In the genomic region with DNA sequence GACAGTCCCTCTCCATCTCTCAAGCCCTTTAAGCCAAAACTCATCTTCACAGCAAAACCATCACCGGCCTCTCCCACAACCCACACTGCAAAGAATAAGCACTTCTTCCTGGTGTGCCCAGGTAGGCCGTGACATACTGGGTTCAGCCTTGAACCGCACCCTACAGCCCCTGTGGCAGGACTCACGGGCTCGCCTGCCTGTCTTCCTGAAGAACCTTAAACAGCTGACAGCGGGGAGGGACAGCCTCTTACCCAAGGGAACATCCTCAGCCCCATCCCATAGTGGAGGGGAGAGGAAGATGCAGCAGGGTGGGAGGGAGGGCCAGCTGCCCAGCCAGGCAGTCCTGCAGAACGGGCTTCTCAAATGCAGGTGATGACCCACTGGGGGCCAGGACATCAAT, we compare ENCODE assay signal across 17 cellular contexts. TPM values are rescaled to one million over a fixed set of nuclear protein-coding genes. Genes with fewer than 3 reads are reported as not detected.
DNase-seq lines count a peak whose midpoint lies in the region; ATAC-seq and TF ChIP-seq lines count a peak whose summit lies in the region.
"Had no signal": no experiment of that assay in that cellular context is flagged by ENCODE, and none has a peak within 500 bp of the region (broad histone marks: within the 10 kb centered on the region; RNA-seq: fewer than 3 reads in every experiment).

No MANE protein-coding gene starts in this region.

- no peaks in the 10 kb centered on the region for H4K20me1 ChIP-seq in PC-3 (ENCODE audit: low read length)

- intact Hi-C loops in PC-3 (cut with micrococcal nuclease) (no loop called here), head of caudate nucleus (cut with DNase I) (no loop called here)

- no peak for ATAC-seq in activated naive CD4-positive, alpha-beta T cell treated with anti-CD3 and anti-CD28 coated beads, Interleukin-2, amount 50 U/mL, for 72 hours
- ATAC-seq in T-cell (replicated peaks in 1 of 4) (no peak), PC-3 (no peak)
- ATAC-seq: left cardiac atrium had no signal

- no peaks in the 10 kb centered on the region for H3K36me3 ChIP-seq in PC-3 (ENCODE audit: low read depth, low read length)
- H3K36me3 ChIP-seq: prostate gland, WERI-Rb-1 had no signal

- H3K36me3 Mint-ChIP-seq in activated naive CD4-positive, alpha-beta T cell treated with anti-CD3 and anti-CD28 coated beads, Interleukin-2, amount 50 U/mL, for 72 hours = peaks cover 6 to 20% of the 10 kb centered on the region in 2 donors
- peaks cover 25% of the 10 kb centered on the region for H3K36me3 Mint-ChIP-seq in T-cell
- H3K36me3 Mint-ChIP-seq in type B pancreatic cell = peaks cover 9% of the 10 kb centered on the region

- H3K27me3 ChIP-seq in PC-3 (ENCODE audit: low read length) = no peaks in the 10 kb centered on the region

- DNase-seq in activated naive CD4-positive, alpha-beta T cell treated with anti-CD3 and anti-CD28 coated beads, Interleukin-2, amount 50 U/mL, for 72 hours (ENCODE audit: low spot score in 2 of 2) = no peak
- no peak for DNase-seq in activated naive CD4-positive, alpha-beta T cell treated with Interleukin-2 at 50 U/mL for 16 hours
- DNase-seq in T-cell (no peak), left kidney (ENCODE audit: low read depth, low spot score) (peak; percentile 26), type B pancreatic cell (ENCODE audit: extremely low spot score, unreplicated experiment) (no peak), NCI-H2227 treated with DMSO at 0.1 percent for 48 hours (lab: John Stamatoyannopoulos, UW) (no peak), PC-3 (no peak), head of caudate nucleus (no peak)
- DNase-seq: amygdala; GM23248; left cardiac atrium; NCI-H82; RPMI8226; stimulated activated CD4-positive, alpha-beta T cell treated with anti-CD3 and anti-CD28 coated beads, Interleukin-12 subunit alpha, Interleukin-12 subunit beta, amount 100 ng/mL, for 4 hours; WERI-Rb-1 had no signal

- no peak overlapping the region for H3K9ac ChIP-seq in PC-3 (ENCODE audit: low read length)
- H3K9ac ChIP-seq: GM23248 had no signal

- no peaks in the 10 kb centered on the region for H3F3A ChIP-seq in PC-3 (ENCODE audit: low read length, unreplicated experiment)

- H2AFZ ChIP-seq in PC-3 (ENCODE audit: low read length) = no peak overlapping the region
- H2AFZ ChIP-seq: GM23248 had no signal

- TF ChIP-seq CTCF in type B pancreatic cell (conservative IDR thresholded peaks at IDR 0.05) (no peak), PC-3 (conservative IDR thresholded peaks at IDR 0.05; ENCODE audit: low read depth, low read length) (no peak)

- H3K79me2 ChIP-seq in PC-3 (ENCODE audit: low read length) = no peaks in the 10 kb centered on the region

- H3K4me1 ChIP-seq in PC-3 (ENCODE audit: insufficient read depth, low read length) = no peaks in the 10 kb centered on the region

- H3K9me2 ChIP-seq in PC-3 (replicated peaks; ENCODE audit: low read length) = no peaks in the 10 kb centered on the region

- no peak overlapping the region for H3K27ac ChIP-seq in PC-3 (ENCODE audit: low read length)
- H3K27ac ChIP-seq: GM23248, prostate gland, WERI-Rb-1 had no signal

- no peaks in the 10 kb centered on the region for H3K9me3 ChIP-seq in PC-3 (ENCODE audit: low read length)
- H3K9me3 ChIP-seq: prostate gland had no signal

- CTCF ChIA-PET in T-cell (lab: Charles Lee) (interaction anchor here in 1 of 2 donors (1.0 kb wide), 1 partner anchor 39 kb away, joined by 3 read pairs; no protein-coding TSS in a partner anchor), PC-3 (lab: Charles Lee) (no interaction called here)

- H3K27ac Mint-ChIP-seq in activated naive CD4-positive, alpha-beta T cell treated with anti-CD3 and anti-CD28 coated beads, Interleukin-2, amount 50 U/mL, for 72 hours = peak overlapping the region; percentile 0 to 82
- H3K27ac Mint-ChIP-seq in T-cell (peak overlapping the region; percentile 95 to 97), type B pancreatic cell (peak overlapping the region; percentile 57)

- H3K4me3 ChIP-seq in PC-3 (ENCODE audit: low read length) = no peak overlapping the region
- H3K4me3 ChIP-seq: GM23248, prostate gland had no signal

- H3K4me3 Mint-ChIP-seq in T-cell = peak overlapping the region; percentile 1 to 70 (median 8)
- H3K4me3 Mint-ChIP-seq in type B pancreatic cell = no peak overlapping the region

- POLR2A ChIA-PET in T-cell (lab: Charles Lee) (no interaction called here), PC-3 (lab: Charles Lee; ENCODE audit: unreplicated experiment) (no interaction called here)

- peaks cover 92 to 97% (median 94%) of the 10 kb centered on the region in 3 donors for H3K4me1 Mint-ChIP-seq in T-cell
- peaks cover 41% of the 10 kb centered on the region for H3K4me1 Mint-ChIP-seq in type B pancreatic cell (ENCODE audit: unreplicated experiment)

- H3K4me2 ChIP-seq in PC-3 (ENCODE audit: low read length) = no peak overlapping the region

- no peaks in the 10 kb centered on the region for H3K9me3 Mint-ChIP-seq in activated naive CD4-positive, alpha-beta T cell treated with anti-CD3 and anti-CD28 coated beads, Interleukin-2, amount 50 U/mL, for 72 hours
- H3K9me3 Mint-ChIP-seq in T-cell = no peaks in the 10 kb centered on the region
- H3K9me3 Mint-ChIP-seq in type B pancreatic cell = no peaks in the 10 kb centered on the region

- H3K27me3 Mint-ChIP-seq in T-cell = no peaks in the 10 kb centered on the region
- H3K27me3 Mint-ChIP-seq in type B pancreatic cell = no peaks in the 10 kb centered on the region

- no TSS peak for BruUV-seq in PC-3 (replicated peaks; lab: Mats Ljungman, UMichigan)

RNA-seq across cellular contexts. Expression of gene TBC1D2B, which starts 40.2 kb away (rescaled TPM):
- 10 to 100 TPM; 55.9 to 82.2 TPM for total RNA-seq in activated naive CD4-positive, alpha-beta T cell treated with anti-CD3 and anti-CD28 coated beads, Interleukin-2, amount 50 U/mL, for 72 hours
- total RNA-seq in T-cell = 100 to 1,000 TPM in 3 of 5 donors, 10 to 100 TPM in 2; 86.1 to 106 (median 101) TPM
- 17.4 and 22.1 TPM in 2 replicates for total RNA-seq in type B pancreatic cell (ENCODE audit: low replicate concordance)
- 12.6 and 19.0 TPM in 2 replicates for total RNA-seq in PC-3 (2014; rRNA removed)

RNA-seq across cellular contexts. Expression of gene SH2D7, which starts 55.0 kb away (rescaled TPM):
- total RNA-seq in activated naive CD4-positive, alpha-beta T cell treated with anti-CD3 and anti-CD28 coated beads, Interleukin-2, amount 50 U/mL, for 72 hours = not detected
- total RNA-seq in T-cell (not detected), type B pancreatic cell (ENCODE audit: low replicate concordance) (not detected in 2 replicates), PC-3 (2014; rRNA removed) (not detected in 2 replicates)
- total RNA-seq: fibroblast of villous mesenchyme, GM23248, left cardiac atrium had no signal

Comparison
In these comparisons a context has a peak if more than half of its experiments do, and no peak if none do; other contexts are left out.
1. H3K27ac Mint-ChIP-seq: peak in every context shown above with its lines; median percentile 96 in T-cell; 57 in type B pancreatic cell; 41 in activated naive CD4-positive, alpha-beta T cell treated with anti-CD3 and anti-CD28 coated beads, Interleukin-2, amount 50 U/mL, for 72 hours.